6 cellular contexts compared by ENCODE assay signal in genomic region chr3:184240384-184241140, GRCh38. TPM values are rescaled to one million over a fixed set of nuclear protein-coding genes. Genes with fewer than 3 reads are reported as not detected.
A peak's percentile ranks its signal among the peaks of the same experiment; 100 is the strongest.
DNase-seq lines count a peak whose midpoint lies in the region.
"Had no signal": no experiment of that assay in that cellular context is flagged by ENCODE, and none has a peak within 500 bp of the region (broad histone marks: within the 10 kb centered on the region; RNA-seq: fewer than 3 reads in every experiment).

No MANE protein-coding gene starts in this region.

- DNase-seq in NOMO-1 treated with DMSO at 0.1 percent for 48 hours (lab: John Stamatoyannopoulos, UW; ENCODE audit: unreplicated experiment) (peak; percentile 32), NOMO-1 treated with dmso at 0.1 percent for 144 hours (lab: John Stamatoyannopoulos, UW; ENCODE audit: unreplicated experiment) (no peak), myocyte (ENCODE audit: low read depth) (peak; percentile 70), NCI-H510A (lab: John Stamatoyannopoulos, UW) (no peak)
- DNase-seq: naive B cell; stimulated activated naive B cell treated with anti-CD40 and anti-IgM and Interleukin-4, amounts not matched to agents 10 μg/mL and 1 μg/mL and 100 μg/mL, for 72 hours had no signal

RNA-seq across cellular contexts. Expression of gene ALG3, which starts 8.2 kb away (rescaled TPM):
- total RNA-seq in myocyte = 55.0 and 77.6 TPM in 2 replicates
- polyA plus RNA-seq in myocyte (2012) = 46.5 TPM

RNA-seq across cellular contexts. Expression of gene EEF1AKMT4, which starts 8.9 kb away (rescaled TPM):
- 2.8 and 3.6 TPM in 2 replicates for total RNA-seq in myocyte
- polyA plus RNA-seq in myocyte (2012) = 7.5 TPM

RNA-seq across cellular contexts. Expression of gene VWA5B2, which starts 11.2 kb away (rescaled TPM):
- not detected in 2 replicates for total RNA-seq in myocyte
- 0.35 TPM for polyA plus RNA-seq in myocyte (2012)

RNA-seq across cellular contexts. Expression of gene CAMK2N2, which starts 20.8 kb away (rescaled TPM):
- total RNA-seq in myocyte = not detected in 2 replicates
- 0.59 TPM for polyA plus RNA-seq in myocyte (2012)

RNA-seq across cellular contexts. Expression of gene ECE2, which starts 35.3 kb away (rescaled TPM):
- not detected in 2 replicates for total RNA-seq in myocyte
- not detected for polyA plus RNA-seq in myocyte (2012)

Comparison
In these comparisons a context has a peak if more than half of its experiments do, and no peak if none do; other contexts are left out.
1. DNase-seq: peak in NOMO-1 treated with DMSO at 0.1 percent for 48 hours (single experiment) and myocyte (single experiment); none in NOMO-1 treated with dmso at 0.1 percent for 144 hours (single experiment) and NCI-H510A (single experiment).